ENCODE assay signal across 9 cellular contexts in genomic region chr12:2957816-2958431, GRCh38. TPM values are rescaled to one million over a fixed set of nuclear protein-coding genes. Genes with fewer than 3 reads are reported as not detected.
DNase-seq lines count a peak whose midpoint lies in the region; ATAC-seq, FAIRE-seq and TF ChIP-seq lines count a peak whose summit lies in the region.
"Had no signal": no experiment of that assay in that cellular context is flagged by ENCODE, and none has a peak within 500 bp of the region (broad histone marks: within the 10 kb centered on the region; RNA-seq: fewer than 3 reads in every experiment).

No MANE protein-coding gene starts in this region.

- H3K4me1 ChIP-seq in iPS DF 6.9 (ENCODE audit: control insufficient read depth, insufficient read depth, low read length) (peaks cover 7% of the 10 kb centered on the region), stomach smooth muscle (ENCODE audit: control insufficient read depth, insufficient read depth, low read length) (peaks cover 20% of the 10 kb centered on the region)

- no peaks in the 10 kb centered on the region for H3K9me3 Mint-ChIP-seq in activated CD4-positive, alpha-beta T cell treated with anti-CD3 and anti-CD28 coated beads, Interleukin-2, amount 10 ng/mL, durations not matched to agents 7 days and 5 days
- no peaks in the 10 kb centered on the region for H3K9me3 Mint-ChIP-seq in activated CD8-positive, alpha-beta T cell treated with anti-CD3 and anti-CD28 coated beads, Interleukin-2, amount 10 ng/mL, durations not matched to agents 7 days and 5 days (ENCODE audit: insufficient read depth)

- WGBS in iPS DF 6.9 (ENCODE audit: insufficient coverage, insufficient read length) = no CpG with 5 or more reads among the region's 11 CpGs

- peaks cover 50% of the 10 kb centered on the region for H3K27me3 Mint-ChIP-seq in activated CD4-positive, alpha-beta T cell treated with anti-CD3 and anti-CD28 coated beads, Interleukin-2, amount 10 ng/mL, durations not matched to agents 7 days and 5 days
- H3K27me3 Mint-ChIP-seq in activated CD8-positive, alpha-beta T cell treated with anti-CD3 and anti-CD28 coated beads, Interleukin-2, amount 10 ng/mL, durations not matched to agents 7 days and 5 days (ENCODE audit: low read depth) = peaks cover 50% of the 10 kb centered on the region

- CTCF ChIA-PET in activated CD4-positive, alpha-beta T cell treated with anti-CD3 and anti-CD28 coated beads, Interleukin-2, amount 10 ng/mL, durations not matched to agents 7 days and 5 days (lab: Charles Lee) = interaction anchor here (0.6 kb wide), 1 partner anchor 269 kb away, joined by 3 read pairs; no protein-coding TSS in a partner anchor
- CTCF ChIA-PET in activated CD8-positive, alpha-beta T cell treated with anti-CD3 and anti-CD28 coated beads, Interleukin-2, amount 10 ng/mL, durations not matched to agents 7 days and 5 days (lab: Charles Lee) = no interaction called here

- no peak for ATAC-seq in activated CD8-positive, alpha-beta T cell treated with anti-CD3 and anti-CD28 coated beads, Interleukin-2, amount 10 ng/mL, durations not matched to agents 7 days and 5 days

- peak overlapping the region; percentile 51 to 55 for H3K9ac ChIP-seq in stomach smooth muscle (ENCODE audit: low read length in 2 of 2)

- H3K4me1 Mint-ChIP-seq in activated CD4-positive, alpha-beta T cell treated with anti-CD3 and anti-CD28 coated beads, Interleukin-2, amount 10 ng/mL, durations not matched to agents 7 days and 5 days = peaks cover 20% of the 10 kb centered on the region
- peaks cover 15% of the 10 kb centered on the region for H3K4me1 Mint-ChIP-seq in activated CD8-positive, alpha-beta T cell treated with anti-CD3 and anti-CD28 coated beads, Interleukin-2, amount 10 ng/mL, durations not matched to agents 7 days and 5 days (ENCODE audit: low read depth)

- H3K36me3 ChIP-seq in iPS DF 6.9 (ENCODE audit: control insufficient read depth, insufficient read depth, low read length) = no peaks in the 10 kb centered on the region
- no peaks in the 10 kb centered on the region for H3K36me3 ChIP-seq in stomach smooth muscle (ENCODE audit: control insufficient read depth in 2 of 2, insufficient read depth in 2 of 2, low read length in 2 of 2)

- H3K27me3 ChIP-seq in iPS DF 6.9 (ENCODE audit: control insufficient read depth, insufficient read depth, low read length) = no peaks in the 10 kb centered on the region
- no peaks in the 10 kb centered on the region for H3K27me3 ChIP-seq in stomach smooth muscle (ENCODE audit: control insufficient read depth in 1 of 2, insufficient read depth in 2 of 2, low read length in 2 of 2)

- H3K4me3 ChIP-seq in iPS DF 6.9 (ENCODE audit: low read length) = peak overlapping the region; percentile 68; the same call in 1 of the 2 replicates
- peak overlapping the region; percentile 61 to 78 for H3K4me3 ChIP-seq in stomach smooth muscle (ENCODE audit: low read length in 2 of 2)

- no peak for TF ChIP-seq POLR2A in GM12891 (IDR thresholded peaks at IDR 0.05; ENCODE audit: low read depth, low read length)

- H3K9me3 ChIP-seq in iPS DF 6.9 (ENCODE audit: control insufficient read depth, insufficient read depth, low read length) = no peaks in the 10 kb centered on the region
- H3K9me3 ChIP-seq in stomach smooth muscle (ENCODE audit: control insufficient read depth in 2 of 2, low read length in 2 of 2) = no peaks in the 10 kb centered on the region

- H3K36me3 Mint-ChIP-seq in activated CD4-positive, alpha-beta T cell treated with anti-CD3 and anti-CD28 coated beads, Interleukin-2, amount 10 ng/mL, durations not matched to agents 7 days and 5 days (ENCODE audit: low read depth) = peaks cover 2% of the 10 kb centered on the region
- no peaks in the 10 kb centered on the region for H3K36me3 Mint-ChIP-seq in activated CD8-positive, alpha-beta T cell treated with anti-CD3 and anti-CD28 coated beads, Interleukin-2, amount 10 ng/mL, durations not matched to agents 7 days and 5 days (ENCODE audit: low read depth)

- peak overlapping the region; percentile 85 for H3K4me3 Mint-ChIP-seq in activated CD4-positive, alpha-beta T cell treated with anti-CD3 and anti-CD28 coated beads, Interleukin-2, amount 10 ng/mL, durations not matched to agents 7 days and 5 days
- H3K4me3 Mint-ChIP-seq in activated CD8-positive, alpha-beta T cell treated with anti-CD3 and anti-CD28 coated beads, Interleukin-2, amount 10 ng/mL, durations not matched to agents 7 days and 5 days = peak overlapping the region; percentile 74

- no peak overlapping the region for H3K27ac Mint-ChIP-seq in activated CD4-positive, alpha-beta T cell treated with anti-CD3 and anti-CD28 coated beads, Interleukin-2, amount 10 ng/mL, durations not matched to agents 7 days and 5 days
- H3K27ac Mint-ChIP-seq in activated CD8-positive, alpha-beta T cell treated with anti-CD3 and anti-CD28 coated beads, Interleukin-2, amount 10 ng/mL, durations not matched to agents 7 days and 5 days = no peak overlapping the region

- FAIRE-seq in GM12891 (lab: Jason Lieb, UNC) = no peak

- POLR2A ChIA-PET in activated CD4-positive, alpha-beta T cell treated with anti-CD3 and anti-CD28 coated beads, Interleukin-2, amount 10 ng/mL, durations not matched to agents 7 days and 5 days (lab: Charles Lee) = no interaction called here
- POLR2A ChIA-PET in activated CD8-positive, alpha-beta T cell treated with anti-CD3 and anti-CD28 coated beads, Interleukin-2, amount 10 ng/mL, durations not matched to agents 7 days and 5 days (lab: Charles Lee) = no interaction called here

- H3K27ac ChIP-seq in iPS DF 6.9 (ENCODE audit: low read length) (no peak overlapping the region), stomach smooth muscle (ENCODE audit: low read length) (peak overlapping the region; percentile 41)

- no peak for DNase-seq in activated CD4-positive, alpha-beta T cell treated with anti-CD3 and anti-CD28 coated beads, Interleukin-2, amount 10 ng/mL, durations not matched to agents 7 days and 5 days
- DNase-seq in activated CD4-positive, alpha-beta T cell treated with anti-CD3 and anti-CD28 coated beads, Interleukin-2, amount 50 U/mL, for 48 hours = no peak
- no peak for DNase-seq in activated CD8-positive, alpha-beta T cell treated with anti-CD3 and anti-CD28 coated beads, Interleukin-2, amount 10 ng/mL, durations not matched to agents 7 days and 5 days
- DNase-seq in iPS DF 6.9 (ENCODE audit: low read depth, low spot score) (no peak), SHP77 treated with DMSO at 0.1 percent for 48 hours (lab: John Stamatoyannopoulos, UW) (no peak), NCI-H187 (lab: John Stamatoyannopoulos, UW) (no peak), GM12891 (ENCODE audit: insufficient read length, low spot score) (no peak)
- DNase-seq: SHP77 had no signal

TF ChIP-seq in GM12891, 5 proteins besides CTCF, POLR2A, EP300 and RAD21:
- TF ChIP-seq SPI1 (IDR thresholded peaks at IDR 0.05; ENCODE audit: low read depth, low read length) (no peak), POU2F2 (IDR thresholded peaks at IDR 0.05; ENCODE audit: low read depth, low read length) (no peak), TAF1 (IDR thresholded peaks at IDR 0.05; ENCODE audit: low read depth, low read length) (no peak), POLR2AphosphoS5 (IDR thresholded peaks at IDR 0.05; ENCODE audit: low read depth, low read length) (no peak), PAX5 (IDR thresholded peaks at IDR 0.05; ENCODE audit: insufficient read depth, low read length, severe bottlenecking) (no peak)

RNA-seq across cellular contexts. Expression of gene TEAD4, which starts 1.3 kb away (rescaled TPM):
- total RNA-seq in activated CD4-positive, alpha-beta T cell treated with anti-CD3 and anti-CD28 coated beads, Interleukin-2, amount 10 ng/mL, durations not matched to agents 7 days and 5 days = under 1 TPM; 0.69 to 1.00 TPM
- under 1 TPM; 0.34 to 0.44 TPM for total RNA-seq in activated CD8-positive, alpha-beta T cell treated with anti-CD3 and anti-CD28 coated beads, Interleukin-2, amount 10 ng/mL, durations not matched to agents 7 days and 5 days
- 2.6 TPM for polyA plus RNA-seq in GM12891 (2012; ENCODE audit: low read depth, missing spikeins)
